Comparison of ENCODE assay signal across 7 cellular contexts in the genomic region with DNA sequence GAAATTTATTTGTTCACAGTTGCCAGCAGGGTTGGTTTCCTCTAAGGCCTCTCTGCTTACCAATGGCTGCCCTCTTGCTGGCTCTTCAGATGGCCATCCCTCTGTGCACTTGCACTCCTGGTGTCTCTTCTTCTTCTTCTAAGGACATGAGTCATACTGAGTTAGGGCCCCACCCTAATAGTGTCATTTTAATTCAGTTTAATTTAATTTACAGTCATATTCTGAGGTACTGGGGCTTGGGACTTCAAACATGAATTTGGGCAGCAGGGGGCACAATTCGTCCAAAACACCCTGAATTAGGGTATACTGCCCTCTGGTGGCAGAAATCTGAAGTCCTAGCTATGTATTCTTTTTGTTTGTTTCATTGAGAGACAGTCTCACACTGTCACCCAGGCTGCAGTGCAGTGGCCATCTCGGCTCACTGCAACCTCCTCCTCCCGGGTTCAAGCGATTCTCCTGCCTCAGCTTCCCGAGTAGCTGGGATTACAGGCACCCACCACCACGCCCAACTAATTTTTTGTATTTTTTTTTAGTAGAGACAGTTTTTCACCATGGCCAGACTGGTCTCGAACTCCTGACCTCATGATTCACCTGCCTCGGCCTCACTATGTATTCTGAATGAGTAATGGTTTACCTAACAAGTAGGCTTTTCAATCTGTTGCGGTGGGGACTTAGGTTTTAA. TPM values are rescaled to one million over a fixed set of nuclear protein-coding genes. Genes with fewer than 3 reads are reported as not detected.
DNase-seq lines count a peak whose midpoint lies in the region; ATAC-seq, FAIRE-seq and TF ChIP-seq lines count a peak whose summit lies in the region.

No MANE protein-coding gene starts in this region.

- no peak overlapping the region for H3K9ac ChIP-seq in HepG2 (ENCODE audit: insufficient read depth, low read depth, low read length)

- WGBS in HepG2 (ENCODE audit: low lambda C conversion rate) = 26% methylated on average over 9 of the region's 9 CpGs

- in situ Hi-C loops in GM13977 (cut with MboI; ENCODE audit: low pct_unique_long_range_greater_than_20kb, low sequenced_read_pairs, unreplicated experiment) = no loop called here
- in situ Hi-C loops in HepG2 (cut with HindIII; ENCODE audit: extremely low pct_ligation_motif_present, low pct_unique_long_range_greater_than_20kb) = no loop called here

- no peak for TF ChIP-seq POLR2A in HepG2 (IDR thresholded peaks at IDR 0.05; ENCODE audit: insufficient read depth in 1 of 2, low read depth in 2 of 2, low read length in 2 of 2)

- CTCF ChIA-PET in HepG2 (lab: Yijun Ruan, JAX; ENCODE audit: low intra/inter-chr PET ratio, low total read pairs) = interaction anchor here (0.7 to 3.3 kb wide), 7 partner anchors 20 to 768 kb away, joined by 3 to 23 read pairs (median 12); a partner anchor contains a TSS

- peak overlapping the region; percentile 7 for H3K27ac ChIP-seq in HepG2 (ENCODE audit: extremely low read length, insufficient read depth, low read length)

- H3K27me3 ChIP-seq in HepG2 (ENCODE audit: control insufficient read depth in 1 of 2, insufficient read depth in 2 of 2, low read length in 2 of 2) = no peaks in the 10 kb centered on the region

- H3K79me2 ChIP-seq in HepG2 (ENCODE audit: insufficient read depth, low read length) = no peaks in the 10 kb centered on the region

- peaks cover 20% of the 10 kb centered on the region for H3K36me3 Mint-ChIP-seq in chondrocyte (ENCODE audit: low read depth)

- H4K20me1 ChIP-seq in HepG2 (ENCODE audit: insufficient read depth, low read length) = no peaks in the 10 kb centered on the region

- ATAC-seq in HG03439 (IDR thresholded peaks at IDR 0.05; ENCODE audit: unreplicated experiment) (peak; percentile 62), HepG2 (peak; percentile 96)

- H3K4me1 Mint-ChIP-seq in chondrocyte (ENCODE audit: low read depth) = peaks cover 35% of the 10 kb centered on the region

- BruUV-seq in HepG2 (replicated peaks; lab: Mats Ljungman, UMichigan) = no TSS peak

- peak; percentile 82 for TF ChIP-seq RAD21 in HepG2 (CRISPR knock-in tag; IDR thresholded peaks at IDR 0.05)

- no peak overlapping the region for H3K4me3 ChIP-seq in HepG2 (replicated peaks in 1 of 3; ENCODE audit: insufficient read depth in 1 of 3, low read depth in 2 of 3, low read length in 3 of 3)

- no peaks in the 10 kb centered on the region for H3K9me3 ChIP-seq in HepG2 (ENCODE audit: low read length)

- TF ChIP-seq CTCF in GM13977 (IDR thresholded peaks at IDR 0.05; ENCODE audit: extremely low read depth, insufficient read depth, missing control alignments) (peak; percentile 98), chondrocyte (IDR thresholded peaks at IDR 0.05) (peak; percentile 99), HepG2 (CRISPR knock-in tag; IDR thresholded peaks at IDR 0.05) (peak; percentile 97)

- H3K27me3 Mint-ChIP-seq in chondrocyte (ENCODE audit: low read depth) = no peaks in the 10 kb centered on the region

- H3K4me2 ChIP-seq in HepG2 (ENCODE audit: low read depth, low read length) = no peak overlapping the region

- peaks cover 11% of the 10 kb centered on the region for H3K4me1 ChIP-seq in HepG2 (ENCODE audit: insufficient read depth, low read length)

- POLR2A ChIA-PET in HepG2 (lab: Yijun Ruan, JAX) = interaction anchor here (1.0 to 1.9 kb wide), 6 partner anchors 20 to 274 kb away, joined by 3 to 11 read pairs (median 4); a partner anchor contains a TSS

- no peak overlapping the region for H3K4me3 Mint-ChIP-seq in chondrocyte (ENCODE audit: unreplicated experiment)

- peak overlapping the region; percentile 99 for H3K27ac Mint-ChIP-seq in chondrocyte (ENCODE audit: unreplicated experiment)

- 0 out of 4 replicates have a peak, but pooled peaks of 1 of the 2 experiments have one; percentile 14 for TF ChIP-seq EP300 in HepG2 (IDR thresholded peaks at IDR 0.05; ENCODE audit: low read depth in 2 of 2, low read length in 2 of 2)
- no peak for TF ChIP-seq EP300 in HepG2 (CRISPR knock-in tag; IDR thresholded peaks at IDR 0.05; ENCODE audit: borderline replicate concordance)

- no peaks in the 10 kb centered on the region for H3K9me3 Mint-ChIP-seq in chondrocyte (ENCODE audit: low read depth)

- H2AFZ ChIP-seq in HepG2 (ENCODE audit: low read length) = no peak overlapping the region

- H3K36me3 ChIP-seq in HepG2 (replicated peaks in 1 of 2; ENCODE audit: control insufficient read depth in 1 of 2, insufficient read depth in 2 of 2, low read length in 2 of 2) = peaks cover 10 to 71% of the 10 kb centered on the region in 2 experiments

- intact Hi-C loops in HepG2 (cut with micrococcal nuclease; ENCODE audit: unreplicated experiment) = loop anchor here (2.0 kb wide), 2 partner anchors 275 to 769 kb away; a partner anchor contains a TSS

- FAIRE-seq in HepG2 (lab: Jason Lieb, UNC) = peak; percentile 94

- DNase-seq in GM13977 (ENCODE audit: low spot score) = peak; percentile 71
- peak; percentile 81 to 93 for DNase-seq in NCI-H524 (lab: John Stamatoyannopoulos, UW)
- peak; percentile 67 for DNase-seq in activated CD4-positive, alpha-beta T cell treated with anti-CD3 and anti-CD28 coated beads for 1 hour
- no peak for DNase-seq in chondrocyte (ENCODE audit: low spot score)
- DNase-seq in HepG2 (ENCODE audit: low spot score) = peak; percentile 97
- peak; percentile 73 to 74 for DNase-seq in stimulated activated CD4-positive, alpha-beta T cell treated with anti-CD3 and anti-CD28 coated beads, Interleukin-4, amount 100 ng/mL, for 4 hours

RNA-seq across cellular contexts. Expression of a gene that starts 19.8 kb away (rescaled TPM):
- total RNA-seq in chondrocyte (16.4 to 24.3 TPM (median 18.8 TPM) in 3 replicates), HepG2 (2016; rRNA removed; fragmentation: Illumina TruSeq; extraction: Trizol) (44.6 and 59.0 TPM in 2 replicates)
- total RNA-seq in HepG2 (2016; cell fraction: cytosol; rRNA removed; fragmentation: Illumina TruSeq; extraction: Trizol; ENCODE audit: low read depth) = 4.9 and 6.1 TPM in 2 replicates
- total RNA-seq in HepG2 (2016; cell fraction: insoluble cytoplasmic fraction; rRNA removed; fragmentation: Illumina TruSeq; extraction: Trizol) = 44.0 and 52.8 TPM in 2 replicates
- total RNA-seq in HepG2 (2016; cell fraction: membrane; rRNA removed; fragmentation: Illumina TruSeq; extraction: Trizol) = 8.2 and 10.0 TPM in 2 replicates
- total RNA-seq in HepG2 (2016; cell fraction: nucleus; rRNA removed; fragmentation: Illumina TruSeq; extraction: Trizol) = 31.4 and 34.3 TPM in 2 replicates
- polyA plus RNA-seq in HepG2 (2011; rRNA removed) = 13.4 and 15.3 TPM in 2 replicates
- polyA plus RNA-seq in HepG2 (2011; cell fraction: cytosol; rRNA removed) = 9.4 and 10.5 TPM in 2 replicates
- polyA plus RNA-seq in HepG2 (2011; cell fraction: nucleus; rRNA removed) = 18.1 and 21.0 TPM in 2 replicates
- polyA plus RNA-seq in HepG2 (2012) = 21.9 and 28.3 TPM in 2 replicates
- polyA plus RNA-seq in HepG2 (2016; cell fraction: cytosol; fragmentation: Illumina TruSeq; extraction: Trizol; ENCODE audit: low read depth) = 1.9 and 2.3 TPM in 2 replicates
- polyA plus RNA-seq in HepG2 (2016; cell fraction: insoluble cytoplasmic fraction; fragmentation: Illumina TruSeq; extraction: Trizol; ENCODE audit: low read depth) = 49.7 and 51.9 TPM in 2 replicates
- 3.4 and 4.5 TPM in 2 replicates for polyA plus RNA-seq in HepG2 (2016; cell fraction: membrane; fragmentation: Illumina TruSeq; extraction: Trizol; ENCODE audit: low read depth)
- 42.8 and 45.5 TPM in 2 replicates for polyA plus RNA-seq in HepG2 (2016; cell fraction: nucleus; fragmentation: Illumina TruSeq; extraction: Trizol; ENCODE audit: insufficient read depth, low read depth)
- 11.2 and 15.3 TPM in 2 replicates for polyA minus RNA-seq in HepG2 (2011; rRNA and poly(A)+ RNA removed; ENCODE audit: low replicate concordance)
- 13.8 and 14.9 TPM in 2 replicates for polyA minus RNA-seq in HepG2 (2011; cell fraction: cytosol; rRNA and poly(A)+ RNA removed)
- 18.9 and 22.8 TPM in 2 replicates for polyA minus RNA-seq in HepG2 (2011; cell fraction: nucleus; rRNA and poly(A)+ RNA removed)

RNA-seq across cellular contexts. Expression of a gene that starts 20.1 kb away (rescaled TPM):
- 29.1 to 37.1 TPM (median 30.7 TPM) in 3 replicates for total RNA-seq in chondrocyte
- total RNA-seq in HepG2 (2016; rRNA removed; fragmentation: Illumina TruSeq; extraction: Trizol) = 28.7 and 32.9 TPM in 2 replicates
- 4.8 and 5.8 TPM in 2 replicates for total RNA-seq in HepG2 (2016; cell fraction: cytosol; rRNA removed; fragmentation: Illumina TruSeq; extraction: Trizol; ENCODE audit: low read depth)
- 27.3 and 33.0 TPM in 2 replicates for total RNA-seq in HepG2 (2016; cell fraction: insoluble cytoplasmic fraction; rRNA removed; fragmentation: Illumina TruSeq; extraction: Trizol)
- total RNA-seq in HepG2 (2016; cell fraction: membrane; rRNA removed; fragmentation: Illumina TruSeq; extraction: Trizol) = 11.7 TPM in 2 replicates
- total RNA-seq in HepG2 (2016; cell fraction: nucleus; rRNA removed; fragmentation: Illumina TruSeq; extraction: Trizol) = 46.3 and 47.7 TPM in 2 replicates
- 77.5 and 78.0 TPM in 2 replicates for polyA plus RNA-seq in HepG2 (2011; rRNA removed)
- 42.9 and 43.8 TPM in 2 replicates for polyA plus RNA-seq in HepG2 (2011; cell fraction: cytosol; rRNA removed)
- 131 and 148 TPM in 2 replicates for polyA plus RNA-seq in HepG2 (2011; cell fraction: nucleus; rRNA removed)
- 36.6 and 37.0 TPM in 2 replicates for polyA plus RNA-seq in HepG2 (2012)
- 2.7 and 2.9 TPM in 2 replicates for polyA plus RNA-seq in HepG2 (2016; cell fraction: cytosol; fragmentation: Illumina TruSeq; extraction: Trizol; ENCODE audit: low read depth)
- 35.5 and 40.9 TPM in 2 replicates for polyA plus RNA-seq in HepG2 (2016; cell fraction: insoluble cytoplasmic fraction; fragmentation: Illumina TruSeq; extraction: Trizol; ENCODE audit: low read depth)
- polyA plus RNA-seq in HepG2 (2016; cell fraction: membrane; fragmentation: Illumina TruSeq; extraction: Trizol; ENCODE audit: low read depth) = 7.6 and 8.4 TPM in 2 replicates
- 97.5 and 99.5 TPM in 2 replicates for polyA plus RNA-seq in HepG2 (2016; cell fraction: nucleus; fragmentation: Illumina TruSeq; extraction: Trizol; ENCODE audit: insufficient read depth, low read depth)
- polyA minus RNA-seq in HepG2 (2011; rRNA and poly(A)+ RNA removed; ENCODE audit: low replicate concordance) = 56.7 and 59.6 TPM in 2 replicates
- polyA minus RNA-seq in HepG2 (2011; cell fraction: cytosol; rRNA and poly(A)+ RNA removed) = 26.8 and 31.8 TPM in 2 replicates
- 76.9 and 100 TPM in 2 replicates for polyA minus RNA-seq in HepG2 (2011; cell fraction: nucleus; rRNA and poly(A)+ RNA removed)

RNA-seq across cellular contexts. Expression of a gene that starts 54.7 kb away (rescaled TPM):
- total RNA-seq in chondrocyte = 24.1 to 31.0 TPM (median 26.5 TPM) in 3 replicates
- 62.7 and 98.5 TPM in 2 replicates for total RNA-seq in HepG2 (2016; rRNA removed; fragmentation: Illumina TruSeq; extraction: Trizol)
- total RNA-seq in HepG2 (2016; cell fraction: cytosol; rRNA removed; fragmentation: Illumina TruSeq; extraction: Trizol; ENCODE audit: low read depth) = 11.8 and 12.1 TPM in 2 replicates
- total RNA-seq in HepG2 (2016; cell fraction: insoluble cytoplasmic fraction; rRNA removed; fragmentation: Illumina TruSeq; extraction: Trizol) = 62.1 and 103 TPM in 2 replicates
- 36.3 and 39.5 TPM in 2 replicates for total RNA-seq in HepG2 (2016; cell fraction: membrane; rRNA removed; fragmentation: Illumina TruSeq; extraction: Trizol)
- 35.4 and 37.8 TPM in 2 replicates for total RNA-seq in HepG2 (2016; cell fraction: nucleus; rRNA removed; fragmentation: Illumina TruSeq; extraction: Trizol)
- 51.9 and 54.5 TPM in 2 replicates for polyA plus RNA-seq in HepG2 (2011; rRNA removed)
- 29.7 and 46.3 TPM in 2 replicates for polyA plus RNA-seq in HepG2 (2011; cell fraction: cytosol; rRNA removed)
- polyA plus RNA-seq in HepG2 (2011; cell fraction: nucleus; rRNA removed) = 16.8 and 22.2 TPM in 2 replicates
- 41.7 and 47.0 TPM in 2 replicates for polyA plus RNA-seq in HepG2 (2012)
- 13.4 and 13.7 TPM in 2 replicates for polyA plus RNA-seq in HepG2 (2016; cell fraction: cytosol; fragmentation: Illumina TruSeq; extraction: Trizol; ENCODE audit: low read depth)
- polyA plus RNA-seq in HepG2 (2016; cell fraction: insoluble cytoplasmic fraction; fragmentation: Illumina TruSeq; extraction: Trizol; ENCODE audit: low read depth) = 89.3 and 97.6 TPM in 2 replicates
- polyA plus RNA-seq in HepG2 (2016; cell fraction: membrane; fragmentation: Illumina TruSeq; extraction: Trizol; ENCODE audit: low read depth) = 26.6 and 27.4 TPM in 2 replicates
- polyA plus RNA-seq in HepG2 (2016; cell fraction: nucleus; fragmentation: Illumina TruSeq; extraction: Trizol; ENCODE audit: insufficient read depth, low read depth) = 43.6 and 44.2 TPM in 2 replicates
- polyA minus RNA-seq in HepG2 (2011; rRNA and poly(A)+ RNA removed; ENCODE audit: low replicate concordance) = 68.4 and 76.3 TPM in 2 replicates
- polyA minus RNA-seq in HepG2 (2011; cell fraction: cytosol; rRNA and poly(A)+ RNA removed) = 27.5 and 32.2 TPM in 2 replicates
- 54.5 and 62.1 TPM in 2 replicates for polyA minus RNA-seq in HepG2 (2011; cell fraction: nucleus; rRNA and poly(A)+ RNA removed)

RNA-seq across cellular contexts. Expression of a gene that starts 54.7 kb away (rescaled TPM):
- total RNA-seq in chondrocyte (1.6 to 2.7 TPM (median 1.7 TPM) in 3 replicates), HepG2 (2016; rRNA removed; fragmentation: Illumina TruSeq; extraction: Trizol) (3.0 and 3.8 TPM in 2 replicates)
- 0.40 and 1.1 TPM in 2 replicates for total RNA-seq in HepG2 (2016; cell fraction: cytosol; rRNA removed; fragmentation: Illumina TruSeq; extraction: Trizol; ENCODE audit: low read depth)
- 3.4 and 4.4 TPM in 2 replicates for total RNA-seq in HepG2 (2016; cell fraction: insoluble cytoplasmic fraction; rRNA removed; fragmentation: Illumina TruSeq; extraction: Trizol)
- total RNA-seq in HepG2 (2016; cell fraction: membrane; rRNA removed; fragmentation: Illumina TruSeq; extraction: Trizol) = 2.0 TPM in 2 replicates
- total RNA-seq in HepG2 (2016; cell fraction: nucleus; rRNA removed; fragmentation: Illumina TruSeq; extraction: Trizol) = 2.3 and 2.7 TPM in 2 replicates
- 1.2 and 1.9 TPM in 2 replicates for polyA plus RNA-seq in HepG2 (2011; rRNA removed)
- 0.50 and 0.79 TPM in 2 replicates for polyA plus RNA-seq in HepG2 (2011; cell fraction: cytosol; rRNA removed)
- 0.61 and 0.88 TPM in 2 replicates for polyA plus RNA-seq in HepG2 (2011; cell fraction: nucleus; rRNA removed)
- polyA plus RNA-seq in HepG2 (2012) = 1.3 and 2.8 TPM in 2 replicates
- 0.28 and 0.31 TPM in 2 replicates for polyA plus RNA-seq in HepG2 (2016; cell fraction: cytosol; fragmentation: Illumina TruSeq; extraction: Trizol; ENCODE audit: low read depth)
- 3.4 and 5.5 TPM in 2 replicates for polyA plus RNA-seq in HepG2 (2016; cell fraction: insoluble cytoplasmic fraction; fragmentation: Illumina TruSeq; extraction: Trizol; ENCODE audit: low read depth)
- 0.83 and 1.1 TPM in 2 replicates for polyA plus RNA-seq in HepG2 (2016; cell fraction: membrane; fragmentation: Illumina TruSeq; extraction: Trizol; ENCODE audit: low read depth)
- polyA plus RNA-seq in HepG2 (2016; cell fraction: nucleus; fragmentation: Illumina TruSeq; extraction: Trizol; ENCODE audit: insufficient read depth, low read depth) = 3.8 and 3.9 TPM in 2 replicates
- 0.46 and 0.49 TPM in 2 replicates for polyA minus RNA-seq in HepG2 (2011; rRNA and poly(A)+ RNA removed; ENCODE audit: low replicate concordance)
- 0.79 and 1.1 TPM in 2 replicates for polyA minus RNA-seq in HepG2 (2011; cell fraction: cytosol; rRNA and poly(A)+ RNA removed)
- 1.9 and 2.6 TPM in 2 replicates for polyA minus RNA-seq in HepG2 (2011; cell fraction: nucleus; rRNA and poly(A)+ RNA removed)
